In the genomic region with DNA sequence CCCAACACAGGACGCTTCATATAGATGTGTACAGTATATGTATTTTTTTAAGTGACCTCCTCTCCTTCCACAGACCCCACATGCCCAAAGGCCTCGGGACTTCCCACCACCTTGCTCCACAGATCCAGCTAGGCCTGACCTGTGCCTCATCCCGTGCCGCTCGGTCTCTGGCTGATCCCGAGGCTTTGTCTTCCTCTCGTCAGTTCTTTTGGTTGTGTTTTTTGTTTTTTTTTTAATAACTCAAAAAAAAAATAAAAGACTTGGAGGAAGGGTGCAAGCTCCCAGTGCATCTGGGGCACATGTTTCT, we compare ENCODE assay signal across 1 cellular context.
TF ChIP-seq lines count a peak whose summit lies in the region.

No MANE protein-coding gene starts in this region.

TF ChIP-seq in GM12878, 131 proteins besides CTCF, POLR2A, EP300 and RAD21:
- TF ChIP-seq ETV6 (conservative IDR thresholded peaks at IDR 0.05 in 1 of 2, IDR thresholded peaks at IDR 0.05 in 1 of 2; ENCODE audit: borderline replicate concordance in 1 of 2, low read depth in 1 of 2) (no peak), SIN3A (IDR thresholded peaks at IDR 0.05; ENCODE audit: low read depth, low read length) (no peak), ZBED1 (IDR thresholded peaks at IDR 0.05; ENCODE audit: borderline replicate concordance) (peak; percentile 21; the same call in 1 of the 2 replicates), CREB1 (IDR thresholded peaks at IDR 0.05; ENCODE audit: low read depth) (no peak), EZH2 (IDR thresholded peaks at IDR 0.05; ENCODE audit: borderline replicate concordance, control insufficient read depth, low read depth, low read length) (no peak), IKZF1 (conservative IDR thresholded peaks at IDR 0.05) (no peak), SUZ12 (IDR thresholded peaks at IDR 0.05; ENCODE audit: unreplicated experiment) (no peak), GATAD2B (conservative IDR thresholded peaks at IDR 0.05; ENCODE audit: low read depth) (no peak), CREM (IDR thresholded peaks at IDR 0.05; ENCODE audit: low read depth) (no peak), SP1 (IDR thresholded peaks at IDR 0.05; ENCODE audit: low read depth, low read length) (no peak), ESRRA (IDR thresholded peaks at IDR 0.05; ENCODE audit: low read length) (no peak), YBX1 (IDR thresholded peaks at IDR 0.05) (no peak), YY1 (IDR thresholded peaks at IDR 0.05; ENCODE audit: low read depth, low read length) (0 out of 2 replicates have a peak, but pooled peaks have one; percentile 1), STAT1 (conservative IDR thresholded peaks at IDR 0.05) (no peak), KLF5 (IDR thresholded peaks at IDR 0.05; ENCODE audit: partially characterized antibody) (no peak), POLR2AphosphoS5 (IDR thresholded peaks at IDR 0.05; ENCODE audit: low read length) (no peak; the same call in 1 of the 2 replicates), TAF1 (IDR thresholded peaks at IDR 0.05; ENCODE audit: borderline replicate concordance, low read depth, low read length) (peak; percentile 19; the same call in 1 of the 2 replicates), FOXK2 (IDR thresholded peaks at IDR 0.05) (no peak), TARDBP (IDR thresholded peaks at IDR 0.05; ENCODE audit: borderline replicate concordance) (no peak), CBX3 (IDR thresholded peaks at IDR 0.05; ENCODE audit: borderline replicate concordance, low read depth) (no peak), POU2F2 (IDR thresholded peaks at IDR 0.05; ENCODE audit: borderline replicate concordance, low read depth, low read length) (0 out of 3 replicates have a peak, but pooled peaks have one; percentile 7), CEBPB (IDR thresholded peaks at IDR 0.05; ENCODE audit: borderline replicate concordance in 1 of 2, low read depth in 2 of 2, low read length in 2 of 2) (no peak)
- TF ChIP-seq, protein P1, sequence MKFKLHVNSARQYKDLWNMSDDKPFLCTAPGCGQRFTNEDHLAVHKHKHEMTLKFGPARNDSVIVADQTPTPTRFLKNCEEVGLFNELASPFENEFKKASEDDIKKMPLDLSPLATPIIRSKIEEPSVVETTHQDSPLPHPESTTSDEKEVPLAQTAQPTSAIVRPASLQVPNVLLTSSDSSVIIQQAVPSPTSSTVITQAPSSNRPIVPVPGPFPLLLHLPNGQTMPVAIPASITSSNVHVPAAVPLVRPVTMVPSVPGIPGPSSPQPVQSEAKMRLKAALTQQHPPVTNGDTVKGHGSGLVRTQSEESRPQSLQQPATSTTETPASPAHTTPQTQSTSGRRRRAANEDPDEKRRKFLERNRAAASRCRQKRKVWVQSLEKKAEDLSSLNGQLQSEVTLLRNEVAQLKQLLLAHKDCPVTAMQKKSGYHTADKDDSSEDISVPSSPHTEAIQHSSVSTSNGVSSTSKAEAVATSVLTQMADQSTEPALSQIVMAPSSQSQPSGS (IDR thresholded peaks at IDR 0.05; ENCODE audit: low read length) = no peak
- TF ChIP-seq, protein P2, sequence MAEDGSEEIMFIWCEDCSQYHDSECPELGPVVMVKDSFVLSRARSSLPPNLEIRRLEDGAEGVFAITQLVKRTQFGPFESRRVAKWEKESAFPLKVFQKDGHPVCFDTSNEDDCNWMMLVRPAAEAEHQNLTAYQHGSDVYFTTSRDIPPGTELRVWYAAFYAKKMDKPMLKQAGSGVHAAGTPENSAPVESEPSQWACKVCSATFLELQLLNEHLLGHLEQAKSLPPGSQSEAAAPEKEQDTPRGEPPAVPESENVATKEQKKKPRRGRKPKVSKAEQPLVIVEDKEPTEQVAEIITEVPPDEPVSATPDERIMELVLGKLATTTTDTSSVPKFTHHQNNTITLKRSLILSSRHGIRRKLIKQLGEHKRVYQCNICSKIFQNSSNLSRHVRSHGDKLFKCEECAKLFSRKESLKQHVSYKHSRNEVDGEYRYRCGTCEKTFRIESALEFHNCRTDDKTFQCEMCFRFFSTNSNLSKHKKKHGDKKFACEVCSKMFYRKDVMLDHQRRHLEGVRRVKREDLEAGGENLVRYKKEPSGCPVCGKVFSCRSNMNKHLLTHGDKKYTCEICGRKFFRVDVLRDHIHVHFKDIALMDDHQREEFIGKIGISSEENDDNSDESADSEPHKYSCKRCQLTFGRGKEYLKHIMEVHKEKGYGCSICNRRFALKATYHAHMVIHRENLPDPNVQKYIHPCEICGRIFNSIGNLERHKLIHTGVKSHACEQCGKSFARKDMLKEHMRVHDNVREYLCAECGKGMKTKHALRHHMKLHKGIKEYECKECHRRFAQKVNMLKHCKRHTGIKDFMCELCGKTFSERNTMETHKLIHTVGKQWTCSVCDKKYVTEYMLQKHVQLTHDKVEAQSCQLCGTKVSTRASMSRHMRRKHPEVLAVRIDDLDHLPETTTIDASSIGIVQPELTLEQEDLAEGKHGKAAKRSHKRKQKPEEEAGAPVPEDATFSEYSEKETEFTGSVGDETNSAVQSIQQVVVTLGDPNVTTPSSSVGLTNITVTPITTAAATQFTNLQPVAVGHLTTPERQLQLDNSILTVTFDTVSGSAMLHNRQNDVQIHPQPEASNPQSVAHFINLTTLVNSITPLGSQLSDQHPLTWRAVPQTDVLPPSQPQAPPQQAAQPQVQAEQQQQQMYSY (CRISPR knock-in tag; IDR thresholded peaks at IDR 0.05) = no peak
- TF ChIP-seq, protein P3, sequence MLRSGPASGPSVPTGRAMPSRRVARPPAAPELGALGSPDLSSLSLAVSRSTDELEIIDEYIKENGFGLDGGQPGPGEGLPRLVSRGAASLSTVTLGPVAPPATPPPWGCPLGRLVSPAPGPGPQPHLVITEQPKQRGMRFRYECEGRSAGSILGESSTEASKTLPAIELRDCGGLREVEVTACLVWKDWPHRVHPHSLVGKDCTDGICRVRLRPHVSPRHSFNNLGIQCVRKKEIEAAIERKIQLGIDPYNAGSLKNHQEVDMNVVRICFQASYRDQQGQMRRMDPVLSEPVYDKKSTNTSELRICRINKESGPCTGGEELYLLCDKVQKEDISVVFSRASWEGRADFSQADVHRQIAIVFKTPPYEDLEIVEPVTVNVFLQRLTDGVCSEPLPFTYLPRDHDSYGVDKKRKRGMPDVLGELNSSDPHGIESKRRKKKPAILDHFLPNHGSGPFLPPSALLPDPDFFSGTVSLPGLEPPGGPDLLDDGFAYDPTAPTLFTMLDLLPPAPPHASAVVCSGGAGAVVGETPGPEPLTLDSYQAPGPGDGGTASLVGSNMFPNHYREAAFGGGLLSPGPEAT (IDR thresholded peaks at IDR 0.05; ENCODE audit: low read depth) = no peak
- TF ChIP-seq, protein P4, sequence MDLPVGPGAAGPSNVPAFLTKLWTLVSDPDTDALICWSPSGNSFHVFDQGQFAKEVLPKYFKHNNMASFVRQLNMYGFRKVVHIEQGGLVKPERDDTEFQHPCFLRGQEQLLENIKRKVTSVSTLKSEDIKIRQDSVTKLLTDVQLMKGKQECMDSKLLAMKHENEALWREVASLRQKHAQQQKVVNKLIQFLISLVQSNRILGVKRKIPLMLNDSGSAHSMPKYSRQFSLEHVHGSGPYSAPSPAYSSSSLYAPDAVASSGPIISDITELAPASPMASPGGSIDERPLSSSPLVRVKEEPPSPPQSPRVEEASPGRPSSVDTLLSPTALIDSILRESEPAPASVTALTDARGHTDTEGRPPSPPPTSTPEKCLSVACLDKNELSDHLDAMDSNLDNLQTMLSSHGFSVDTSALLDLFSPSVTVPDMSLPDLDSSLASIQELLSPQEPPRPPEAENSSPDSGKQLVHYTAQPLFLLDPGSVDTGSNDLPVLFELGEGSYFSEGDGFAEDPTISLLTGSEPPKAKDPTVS (IDR thresholded peaks at IDR 0.05; ENCODE audit: low read depth, low read length) = no peak
- TF ChIP-seq, protein P5, sequence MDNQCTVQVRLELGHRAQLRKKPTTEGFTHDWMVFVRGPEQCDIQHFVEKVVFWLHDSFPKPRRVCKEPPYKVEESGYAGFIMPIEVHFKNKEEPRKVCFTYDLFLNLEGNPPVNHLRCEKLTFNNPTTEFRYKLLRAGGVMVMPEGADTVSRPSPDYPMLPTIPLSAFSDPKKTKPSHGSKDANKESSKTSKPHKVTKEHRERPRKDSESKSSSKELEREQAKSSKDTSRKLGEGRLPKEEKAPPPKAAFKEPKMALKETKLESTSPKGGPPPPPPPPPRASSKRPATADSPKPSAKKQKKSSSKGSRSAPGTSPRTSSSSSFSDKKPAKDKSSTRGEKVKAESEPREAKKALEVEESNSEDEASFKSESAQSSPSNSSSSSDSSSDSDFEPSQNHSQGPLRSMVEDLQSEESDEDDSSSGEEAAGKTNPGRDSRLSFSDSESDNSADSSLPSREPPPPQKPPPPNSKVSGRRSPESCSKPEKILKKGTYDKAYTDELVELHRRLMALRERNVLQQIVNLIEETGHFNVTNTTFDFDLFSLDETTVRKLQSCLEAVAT (IDR thresholded peaks at IDR 0.05) = no peak
- TF ChIP-seq, protein P6, sequence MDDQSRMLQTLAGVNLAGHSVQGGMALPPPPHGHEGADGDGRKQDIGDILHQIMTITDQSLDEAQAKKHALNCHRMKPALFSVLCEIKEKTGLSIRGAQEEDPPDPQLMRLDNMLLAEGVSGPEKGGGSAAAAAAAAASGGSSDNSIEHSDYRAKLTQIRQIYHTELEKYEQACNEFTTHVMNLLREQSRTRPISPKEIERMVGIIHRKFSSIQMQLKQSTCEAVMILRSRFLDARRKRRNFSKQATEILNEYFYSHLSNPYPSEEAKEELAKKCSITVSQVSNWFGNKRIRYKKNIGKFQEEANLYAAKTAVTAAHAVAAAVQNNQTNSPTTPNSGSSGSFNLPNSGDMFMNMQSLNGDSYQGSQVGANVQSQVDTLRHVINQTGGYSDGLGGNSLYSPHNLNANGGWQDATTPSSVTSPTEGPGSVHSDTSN (IDR thresholded peaks at IDR 0.05; ENCODE audit: insufficient replicate concordance, low read depth, low read length) = peak; percentile 45
- TF ChIP-seq, protein P7, sequence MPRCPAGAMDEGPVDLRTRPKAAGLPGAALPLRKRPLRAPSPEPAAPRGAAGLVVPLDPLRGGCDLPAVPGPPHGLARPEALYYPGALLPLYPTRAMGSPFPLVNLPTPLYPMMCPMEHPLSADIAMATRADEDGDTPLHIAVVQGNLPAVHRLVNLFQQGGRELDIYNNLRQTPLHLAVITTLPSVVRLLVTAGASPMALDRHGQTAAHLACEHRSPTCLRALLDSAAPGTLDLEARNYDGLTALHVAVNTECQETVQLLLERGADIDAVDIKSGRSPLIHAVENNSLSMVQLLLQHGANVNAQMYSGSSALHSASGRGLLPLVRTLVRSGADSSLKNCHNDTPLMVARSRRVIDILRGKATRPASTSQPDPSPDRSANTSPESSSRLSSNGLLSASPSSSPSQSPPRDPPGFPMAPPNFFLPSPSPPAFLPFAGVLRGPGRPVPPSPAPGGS (IDR thresholded peaks at IDR 0.05; ENCODE audit: borderline replicate concordance, insufficient read depth, low read depth, low read length, poor library complexity, severe bottlenecking) = peak; percentile 90
